ENCODE assay signal across 23 cellular contexts in genomic region chrX:118665204-118665603, GRCh38.
"Had no signal": no experiment of that assay in that cellular context is flagged by ENCODE, and none has a peak within 500 bp of the region (broad histone marks: within the 10 kb centered on the region; RNA-seq: fewer than 3 reads in every experiment).

No MANE protein-coding gene starts in this region.

- H3K27ac ChIP-seq: SJSA1, SK-N-MC had no signal

- H3K9me3 ChIP-seq: MG63, SJSA1 had no signal

- H3K27me3 ChIP-seq: MG63, SJSA1 had no signal

- DNase-seq: IMR-90, Karpas-422, KG1, MG63, NCI-H1092, NCI-H1105 treated with DMSO at 0.1 percent for 48 hours, NCI-H1417 treated with DMSO at 0.1 percent for 48 hours, NCI-H146, NCI-H1694 treated with DMSO at 0.1 percent for 48 hours, NCI-H1930, NCI-H2081 treated with DMSO at 0.1 percent for 48 hours, NCI-H2171, NCI-H226, NCI-H446, NCI-H510A, NCI-H524 treated with DMSO at 0.1 percent for 48 hours, NCI-H69, NCI-H774, SHP77 treated with DMSO at 0.1 percent for 48 hours had no signal

- H3K4me3 ChIP-seq: MG63, SJSA1, SK-N-MC had no signal

- H3K36me3 ChIP-seq: MG63, SJSA1 had no signal

- ATAC-seq: HepG2, Right ventricle myocardium inferior had no signal

- H3K4me1 ChIP-seq: SJSA1 had no signal

- FAIRE-seq: HepG2 had no signal
